Comparison of ENCODE assay signal across 25 cellular contexts in genomic region chrX:8201896-8202331, GRCh38. TPM values are rescaled to one million over a fixed set of nuclear protein-coding genes. Genes with fewer than 3 reads are reported as not detected.
DNase-seq lines count a peak whose midpoint lies in the region; ATAC-seq and TF ChIP-seq lines count a peak whose summit lies in the region.
"Had no signal": no experiment of that assay in that cellular context is flagged by ENCODE, and none has a peak within 500 bp of the region (broad histone marks: within the 10 kb centered on the region; RNA-seq: fewer than 3 reads in every experiment).

No MANE protein-coding gene starts in this region.

- H3K27me3 ChIP-seq in lung (ENCODE audit: control insufficient read depth, insufficient read depth) (no peaks in the 10 kb centered on the region), testis (no peaks in the 10 kb centered on the region), spleen (replicated peaks in 1 of 7) (no peaks in the 10 kb centered on the region)
- H3K27me3 ChIP-seq: adrenal gland, gastroesophageal sphincter, tibial nerve had no signal

- no peak overlapping the region for H3K27ac ChIP-seq in lung (ENCODE audit: low read depth in 1 of 2, low read length in 1 of 2)
- H3K27ac ChIP-seq in testis, result no peak overlapping the region
- no peak overlapping the region for H3K27ac ChIP-seq in spleen
- H3K27ac ChIP-seq: A549, adrenal gland, C4-2B, gastroesophageal sphincter, tibial nerve had no signal

- intact Hi-C loops in Right ventricle myocardium superior (cut with DNase I) (no loop called here), cardiac septum (cut with DNase I) (no loop called here), testis (cut with DNase I; ENCODE audit: low total_unique reads) (no loop called here), spleen (cut with DNase I; ENCODE audit: low total_unique reads) (no loop called here)

- TF ChIP-seq CTCF in fibroblast of pulmonary artery (IDR thresholded peaks at IDR 0.05; ENCODE audit: low read length, missing control alignments) (no peak), lung (IDR thresholded peaks at IDR 0.05; ENCODE audit: control extremely low read depth, extremely low read depth) (no peak), testis (IDR thresholded peaks at IDR 0.05) (no peak), spleen (IDR thresholded peaks at IDR 0.05 in 8 of 11, conservative IDR thresholded peaks at IDR 0.05 in 3 of 11) (no peak)

- no peak for TF ChIP-seq POLR2A in testis (IDR thresholded peaks at IDR 0.05)
- no peak for TF ChIP-seq POLR2A in spleen (IDR thresholded peaks at IDR 0.05)

- H3K4me3 ChIP-seq in fibroblast of pulmonary artery (replicated peaks; ENCODE audit: low read depth, low read length) (no peak overlapping the region), lung (no peak overlapping the region), testis (no peak overlapping the region), spleen (no peak overlapping the region)
- H3K4me3 ChIP-seq: A549, adrenal gland, gastroesophageal sphincter, tibial nerve had no signal

- 66 to 86% methylated on average over 8 of the region's 8 CpGs for WGBS in lung, 2 donors
- 26 to 40% methylated on average over 3 to 8 of the region's 8 CpGs for WGBS in testis, 2 donors
- 61 to 78% (median 66%) methylated on average over 8 of the region's 8 CpGs for WGBS in spleen, 5 donors

- H3K36me3 ChIP-seq in lung (ENCODE audit: control insufficient read depth in 2 of 2, insufficient read depth in 2 of 2, low read length in 2 of 2) (no peaks in the 10 kb centered on the region), testis (ENCODE audit: low read depth, missing control alignments) (no peaks in the 10 kb centered on the region), spleen (no peaks in the 10 kb centered on the region)
- H3K36me3 ChIP-seq: adrenal gland, gastroesophageal sphincter, tibial nerve had no signal

- peaks cover 0 to 1% of the 10 kb centered on the region in 2 donors for H3K9me3 ChIP-seq in lung (ENCODE audit: control insufficient read depth in 2 of 2, insufficient read depth in 1 of 2, low read length in 1 of 2)
- H3K9me3 ChIP-seq in testis, result no peaks in the 10 kb centered on the region
- H3K9me3 ChIP-seq in spleen, result no peaks in the 10 kb centered on the region
- H3K9me3 ChIP-seq: A549, adrenal gland, gastroesophageal sphincter, tibial nerve had no signal

- ATAC-seq in Right ventricle myocardium superior (ENCODE audit: poor library complexity), result peak; percentile 55
- ATAC-seq in lung (ENCODE audit: insufficient read depth, low FRiP score), result peak; percentile 11
- ATAC-seq: A549; gastroesophageal sphincter; naive thymus-derived CD4-positive, alpha-beta T cell; PC-3; SK-N-SH treated with all-trans-retinoic acid at 6 μM for 48 hours; stimulated activated memory B cell treated with anti-CD40 and anti-IgM and Interleukin-4, amounts not matched to agents 10 μg/mL and 1 μg/mL and 100 μg/mL, for 72 hours had no signal

- DNase-seq in Right ventricle myocardium superior (peak; percentile 43), cardiac septum (ENCODE audit: low spot score) (no peak), fibroblast of pulmonary artery (ENCODE audit: low read depth) (peak; percentile 18), lung (ENCODE audit: low spot score) (no peak), testis (peak; percentile 13), NCI-H1048 (lab: John Stamatoyannopoulos, UW) (no peak), NCI-H1694 treated with DMSO at 0.1 percent for 48 hours (lab: John Stamatoyannopoulos, UW) (no peak), spleen (no peak)
- DNase-seq: activated CD4-positive, alpha-beta T cell treated with anti-CD3 and anti-CD28 coated beads for 4 hours; activated effector memory CD4-positive, alpha-beta T cell treated with anti-CD3 and anti-CD28 coated beads, Interleukin-2, amount 50 U/mL, for 16 hours; adrenal gland; cortex of kidney; MV-4-11; naive thymus-derived CD4-positive, alpha-beta T cell; NCI-H2081; PC-3; stimulated activated CD4-positive, alpha-beta T cell treated with anti-CD3 and anti-CD28 coated beads, Interleukin-12 subunit alpha, Interleukin-12 subunit beta, amount 100 ng/mL, for 4 hours had no signal

- no peaks in the 10 kb centered on the region for H3K4me1 ChIP-seq in lung (ENCODE audit: control insufficient read depth in 2 of 2, insufficient read depth in 2 of 2, low read length in 2 of 2)
- no peaks in the 10 kb centered on the region for H3K4me1 ChIP-seq in testis
- no peaks in the 10 kb centered on the region for H3K4me1 ChIP-seq in spleen
- H3K4me1 ChIP-seq: A549, adrenal gland, gastroesophageal sphincter had no signal

RNA-seq across cellular contexts. Expression of gene VCX2, which starts 30.8 kb away (rescaled TPM):
- total RNA-seq in Right ventricle myocardium superior (not detected), cardiac septum (not detected), lung (not detected), testis (10 to 100 TPM; 32.2 to 57.7 TPM), spleen (not detected)
- polyA plus RNA-seq in lung (not detected), testis (ENCODE audit: insufficient read depth, low read depth, low replicate concordance) (13.9 TPM), spleen (not detected)
- total RNA-seq: adrenal gland; gastroesophageal sphincter; lung microvascular endothelial cell; naive thymus-derived CD4-positive, alpha-beta T cell; PC-3; progenitor cell of endocrine pancreas; tibial nerve had no signal
- polyA plus RNA-seq: A549; adrenal gland; naive thymus-derived CD4-positive, alpha-beta T cell had no signal

Comparison
In these comparisons a context has a peak if more than half of its experiments do, and no peak if none do; other contexts are left out.
1. DNase-seq: peak in Right ventricle myocardium superior (single experiment), fibroblast of pulmonary artery (single experiment) and testis (single experiment); none in cardiac septum (single experiment), lung (single experiment), NCI-H1048 (single experiment), NCI-H1694 treated with DMSO at 0.1 percent for 48 hours (single experiment) and spleen (single experiment).
2. RNA of gene VCX2, which starts 30.8 kb away (total RNA-seq): 32.2 to 57.7 TPM in testis; not detected in Right ventricle myocardium superior (single experiment), not detected in cardiac septum (single experiment), not detected in lung and not detected in spleen; every median in the first group is over 10 times any median in the second.